22 cellular contexts compared by ENCODE assay signal in genomic region chr17:7246779-7247178, GRCh38. TPM values are rescaled to one million over a fixed set of nuclear protein-coding genes. Genes with fewer than 3 reads are reported as not detected.
A peak's percentile ranks its signal among the peaks of the same experiment; 100 is the strongest.
DNase-seq lines count a peak whose midpoint lies in the region; ATAC-seq and TF ChIP-seq lines count a peak whose summit lies in the region.
"Had no signal": no experiment of that assay in that cellular context is flagged by ENCODE, and none has a peak within 500 bp of the region (broad histone marks: within the 10 kb centered on the region; RNA-seq: fewer than 3 reads in every experiment).

No MANE protein-coding gene starts in this region.

- DNase-seq in CD4-positive, alpha-beta T cell, result no peak
- DNase-seq in naive thymus-derived CD4-positive, alpha-beta T cell, result peak in 1 of 9 donors; percentile 3
- DNase-seq in islet precursor cell, result no peak
- DNase-seq: activated CD4-positive, CD25-positive, alpha-beta regulatory T cell; adrenal gland; CD4-positive, alpha-beta memory T cell; DMS153; KG1; NCI-H1436 treated with DMSO at 0.1 percent for 48 hours; NCI-H510A; nephron progenitor cell; T1000; uterus had no signal

- peaks cover 4% of the 10 kb centered on the region for H3K27me3 Mint-ChIP-seq in CD4-positive, alpha-beta T cell
- H3K27me3 Mint-ChIP-seq in activated T-helper 17 cell treated with anti-CD3 and anti-CD28 coated beads, Interleukin-2, amount 50 U/mL, for 72 hours, result no peaks in the 10 kb centered on the region
- H3K27me3 Mint-ChIP-seq in naive thymus-derived CD4-positive, alpha-beta T cell, result peaks cover 0 to 6% (median 0%) of the 10 kb centered on the region in 5 donors

- peak overlapping the region; percentile 54 for H3K27ac Mint-ChIP-seq in CD4-positive, alpha-beta T cell
- H3K27ac Mint-ChIP-seq in activated T-helper 17 cell treated with anti-CD3 and anti-CD28 coated beads, Interleukin-2, amount 50 U/mL, for 72 hours, result peak overlapping the region; percentile 44
- H3K27ac Mint-ChIP-seq in naive thymus-derived CD4-positive, alpha-beta T cell, result peak overlapping the region in 5 of 9 donors; percentile 0 to 71 (median 20)
- H3K27ac Mint-ChIP-seq: nephron progenitor cell had no signal

- peak overlapping the region; percentile 16; the same call in 1 of the 2 replicates for H3K9ac ChIP-seq in BLaER1

- no peak for TF ChIP-seq CTCF in CD4-positive, alpha-beta T cell (IDR thresholded peaks at IDR 0.05)

- H3K9me3 Mint-ChIP-seq in CD4-positive, alpha-beta T cell, result no peaks in the 10 kb centered on the region
- H3K9me3 Mint-ChIP-seq in activated T-helper 17 cell treated with anti-CD3 and anti-CD28 coated beads, Interleukin-2, amount 50 U/mL, for 72 hours, result no peaks in the 10 kb centered on the region
- peaks cover 0 to 6% (median 0%) of the 10 kb centered on the region in 11 donors for H3K9me3 Mint-ChIP-seq in naive thymus-derived CD4-positive, alpha-beta T cell
- H3K9me3 Mint-ChIP-seq: nephron progenitor cell had no signal

- no peaks in the 10 kb centered on the region for H3K27me3 ChIP-seq in BLaER1
- H3K27me3 ChIP-seq in CD4-positive, alpha-beta T cell (ENCODE audit: control insufficient read depth, insufficient read depth, low read length), result no peaks in the 10 kb centered on the region
- no peaks in the 10 kb centered on the region for H3K27me3 ChIP-seq in naive thymus-derived CD4-positive, alpha-beta T cell (ENCODE audit: control insufficient read depth in 2 of 2, insufficient read depth in 2 of 2, low read length in 2 of 2)
- H3K27me3 ChIP-seq: adrenal gland, cardiac muscle cell, heart left ventricle, suprapubic skin, uterus had no signal

- no peak overlapping the region for H3K4me3 ChIP-seq in BLaER1
- no peak overlapping the region for H3K4me3 ChIP-seq in naive thymus-derived CD4-positive, alpha-beta T cell (ENCODE audit: low read length)
- H3K4me3 ChIP-seq: adrenal gland, cardiac muscle cell, heart left ventricle, suprapubic skin, uterus had no signal

- intact Hi-C loops in CD4-positive, alpha-beta T cell (cut with DNase I, micrococcal nuclease), result no loop called here
- intact Hi-C loops in naive thymus-derived CD4-positive, alpha-beta T cell (cut with micrococcal nuclease), result no loop called here

- H3K4me3 Mint-ChIP-seq in CD4-positive, alpha-beta T cell, result peak overlapping the region; percentile 36
- H3K4me3 Mint-ChIP-seq in activated T-helper 17 cell treated with anti-CD3 and anti-CD28 coated beads, Interleukin-2, amount 50 U/mL, for 72 hours, result no peak overlapping the region
- no peak overlapping the region for H3K4me3 Mint-ChIP-seq in naive thymus-derived CD4-positive, alpha-beta T cell
- H3K4me3 Mint-ChIP-seq: nephron progenitor cell had no signal

- H3K4me2 ChIP-seq in BLaER1, result no peak overlapping the region

- ATAC-seq in CD4-positive, alpha-beta T cell (ENCODE audit: poor library complexity), result no peak
- no peak for ATAC-seq in activated T-helper 17 cell treated with anti-CD3 and anti-CD28 coated beads, Interleukin-2, amount 50 U/mL, for 72 hours (replicated peaks)
- ATAC-seq in naive thymus-derived CD4-positive, alpha-beta T cell, result no peak
- ATAC-seq in HG02610 (IDR thresholded peaks at IDR 0.05; ENCODE audit: unreplicated experiment) (no peak), HG02973 (IDR thresholded peaks at IDR 0.05; ENCODE audit: unreplicated experiment) (no peak)
- ATAC-seq: HCT116, heart left ventricle, sciatic nerve had no signal

- peaks cover 42% of the 10 kb centered on the region for H3K4me1 Mint-ChIP-seq in CD4-positive, alpha-beta T cell (ENCODE audit: low read depth)
- H3K4me1 Mint-ChIP-seq in activated T-helper 17 cell treated with anti-CD3 and anti-CD28 coated beads, Interleukin-2, amount 50 U/mL, for 72 hours, result peaks cover 20% of the 10 kb centered on the region
- peaks cover 22 to 51% (median 38%) of the 10 kb centered on the region in 7 donors for H3K4me1 Mint-ChIP-seq in naive thymus-derived CD4-positive, alpha-beta T cell

- no peaks in the 10 kb centered on the region for H3K9me3 ChIP-seq in BLaER1
- H3K9me3 ChIP-seq in CD4-positive, alpha-beta T cell (ENCODE audit: control insufficient read depth, low read length), result no peaks in the 10 kb centered on the region
- no peaks in the 10 kb centered on the region for H3K9me3 ChIP-seq in naive thymus-derived CD4-positive, alpha-beta T cell (ENCODE audit: control insufficient read depth in 2 of 3, low read length in 3 of 3)
- H3K9me3 ChIP-seq: adrenal gland, heart left ventricle, suprapubic skin, uterus had no signal

- CTCF ChIA-PET in CD4-positive, alpha-beta T cell (lab: Charles Lee), result no interaction called here
- CTCF ChIA-PET in naive thymus-derived CD4-positive, alpha-beta T cell (lab: Charles Lee), result interaction anchor here (2.2 kb wide), 1 partner anchor 23 kb away, joined by 6 read pairs; no protein-coding TSS in a partner anchor

- peaks cover 30% of the 10 kb centered on the region for H3K4me1 ChIP-seq in BLaER1
- H3K4me1 ChIP-seq in naive thymus-derived CD4-positive, alpha-beta T cell (ENCODE audit: control insufficient read depth in 2 of 2, insufficient read depth in 2 of 2, low read length in 2 of 2), result peaks cover 15 to 28% of the 10 kb centered on the region in 2 donors

- H4K20me1 ChIP-seq in BLaER1, result peaks cover 53% of the 10 kb centered on the region

- peaks cover 41% of the 10 kb centered on the region for H3K36me3 Mint-ChIP-seq in CD4-positive, alpha-beta T cell (ENCODE audit: low read depth)
- H3K36me3 Mint-ChIP-seq in activated T-helper 17 cell treated with anti-CD3 and anti-CD28 coated beads, Interleukin-2, amount 50 U/mL, for 72 hours (ENCODE audit: low read depth), result peaks cover 81% of the 10 kb centered on the region
- peaks cover 5 to 21% (median 10%) of the 10 kb centered on the region in 5 donors for H3K36me3 Mint-ChIP-seq in naive thymus-derived CD4-positive, alpha-beta T cell

- H3K27ac ChIP-seq in BLaER1, result no peak overlapping the region
- no peak overlapping the region for H3K27ac ChIP-seq in CD4-positive, alpha-beta T cell (ENCODE audit: low read depth, low read length)
- peak overlapping the region; percentile 20 for H3K27ac ChIP-seq in naive thymus-derived CD4-positive, alpha-beta T cell (ENCODE audit: low read depth, low read length)
- H3K27ac ChIP-seq: adrenal gland, cardiac muscle cell, heart left ventricle, suprapubic skin, uterus had no signal

- POLR2A ChIA-PET in CD4-positive, alpha-beta T cell (lab: Charles Lee), result no interaction called here
- POLR2A ChIA-PET in naive thymus-derived CD4-positive, alpha-beta T cell (lab: Charles Lee), result interaction anchor here (0.6 to 2.5 kb wide), 3 partner anchors 13 to 32 kb away, joined by 3 to 6 read pairs (median 6); partner anchors contain the start of gene DVL2

- peaks cover 44% of the 10 kb centered on the region for H3K36me3 ChIP-seq in BLaER1
- peaks cover 8 to 35% (median 14%) of the 10 kb centered on the region in 3 experiments for H3K36me3 ChIP-seq in naive thymus-derived CD4-positive, alpha-beta T cell (ENCODE audit: control insufficient read depth in 2 of 3, insufficient read depth in 3 of 3, low read length in 3 of 3)
- H3K36me3 ChIP-seq: uterus had no signal

RNA-seq across cellular contexts. Expression of gene GABARAP, which starts 4.5 kb away (rescaled TPM):
- total RNA-seq in CD4-positive, alpha-beta T cell, result 100 to 1,000 TPM; 182 to 195 TPM
- total RNA-seq in activated T-helper 17 cell treated with anti-CD3 and anti-CD28 coated beads, Interleukin-2, amount 50 U/mL, for 72 hours, result 100 to 1,000 TPM; 190 to 239 TPM
- 100 to 1,000 TPM; 214 to 427 (median 286) TPM for total RNA-seq in naive thymus-derived CD4-positive, alpha-beta T cell
- 100 to 1,000 TPM; 656 to 950 TPM for polyA plus RNA-seq in naive thymus-derived CD4-positive, alpha-beta T cell

RNA-seq across cellular contexts. Expression of gene CTDNEP1, which starts 4.8 kb away (rescaled TPM):
- total RNA-seq in CD4-positive, alpha-beta T cell, result 10 to 100 TPM; 79.3 to 80.7 TPM
- total RNA-seq in activated T-helper 17 cell treated with anti-CD3 and anti-CD28 coated beads, Interleukin-2, amount 50 U/mL, for 72 hours, result 100 to 1,000 TPM; 152 to 209 TPM
- total RNA-seq in naive thymus-derived CD4-positive, alpha-beta T cell, result 100 to 1,000 TPM in 4 of 5 experiments, 10 to 100 TPM in 1; 96.8 to 173 (median 133) TPM
- 10 to 100 TPM; 38.3 to 45.4 TPM for polyA plus RNA-seq in naive thymus-derived CD4-positive, alpha-beta T cell

RNA-seq across cellular contexts. Expression of gene ELP5, which starts 5.2 kb away (rescaled TPM):
- total RNA-seq in CD4-positive, alpha-beta T cell, result 10 to 100 TPM; 20.1 to 21.3 TPM
- total RNA-seq in activated T-helper 17 cell treated with anti-CD3 and anti-CD28 coated beads, Interleukin-2, amount 50 U/mL, for 72 hours, result 10 to 100 TPM; 43.7 to 72.0 TPM
- 10 to 100 TPM; 26.9 to 49.1 (median 32.9) TPM for total RNA-seq in naive thymus-derived CD4-positive, alpha-beta T cell
- polyA plus RNA-seq in naive thymus-derived CD4-positive, alpha-beta T cell, result 10 to 100 TPM; 60.4 to 89.9 TPM

RNA-seq across cellular contexts. Expression of gene PHF23, which starts 7.5 kb away (rescaled TPM):
- total RNA-seq in CD4-positive, alpha-beta T cell, result 1 to 10 TPM; 4.5 to 5.1 TPM
- 10 to 100 TPM; 43.5 to 52.3 TPM for total RNA-seq in activated T-helper 17 cell treated with anti-CD3 and anti-CD28 coated beads, Interleukin-2, amount 50 U/mL, for 72 hours
- total RNA-seq in naive thymus-derived CD4-positive, alpha-beta T cell, result 10 to 100 TPM; 12.3 to 58.7 (median 55.2) TPM
- polyA plus RNA-seq in naive thymus-derived CD4-positive, alpha-beta T cell, result 10 to 100 TPM; 16.0 to 41.3 TPM

RNA-seq across cellular contexts. Expression of gene DVL2, which starts 12.5 kb away (rescaled TPM):
- total RNA-seq in CD4-positive, alpha-beta T cell, result 10 to 100 TPM; 40.9 to 41.3 TPM
- 10 to 100 TPM; 49.1 to 77.5 TPM for total RNA-seq in activated T-helper 17 cell treated with anti-CD3 and anti-CD28 coated beads, Interleukin-2, amount 50 U/mL, for 72 hours
- 10 to 100 TPM; 51.2 to 91.5 (median 52.3) TPM for total RNA-seq in naive thymus-derived CD4-positive, alpha-beta T cell
- polyA plus RNA-seq in naive thymus-derived CD4-positive, alpha-beta T cell, result 10 to 100 TPM; 15.1 to 31.1 TPM
